Comparison of ENCODE assay signal across 9 cellular contexts in genomic region chr12:54390176-54390667, GRCh38. TPM values are rescaled to one million over a fixed set of nuclear protein-coding genes. Genes with fewer than 3 reads are reported as not detected.
DNase-seq lines count a peak whose midpoint lies in the region; ATAC-seq and TF ChIP-seq lines count a peak whose summit lies in the region.
"Had no signal": no experiment of that assay in that cellular context is flagged by ENCODE, and none has a peak within 500 bp of the region (broad histone marks: within the 10 kb centered on the region; RNA-seq: fewer than 3 reads in every experiment).

No MANE protein-coding gene starts in this region.

- peaks cover 3% of the 10 kb centered on the region for H3K36me3 Mint-ChIP-seq in neural progenitor cell

- H4K20me1 ChIP-seq in neural progenitor cell (ENCODE audit: low read depth) = peaks cover 26% of the 10 kb centered on the region

- H2AFZ ChIP-seq in neural progenitor cell (replicated peaks) = no peak overlapping the region

- peaks cover 74% of the 10 kb centered on the region for H3F3A ChIP-seq in neural progenitor cell (ENCODE audit: low read depth)

- peak overlapping the region; percentile 81 for H3K4me2 ChIP-seq in neural progenitor cell

- H3K4me3 ChIP-seq in GM06990 (replicated peaks; ENCODE audit: low read depth, low read length) (peak overlapping the region; percentile 66), neural progenitor cell (peak overlapping the region; percentile 78)

- no peak overlapping the region for H3K27ac Mint-ChIP-seq in neural progenitor cell

- no peaks in the 10 kb centered on the region for H3K36me3 ChIP-seq in GM06990 (ENCODE audit: control insufficient read depth, insufficient read depth, low read length)
- no peaks in the 10 kb centered on the region for H3K36me3 ChIP-seq in neural progenitor cell

- H3K27me3 ChIP-seq in GM06990 (replicated peaks; ENCODE audit: control insufficient read depth, insufficient read depth, low read length) (no peaks in the 10 kb centered on the region), neural progenitor cell (no peaks in the 10 kb centered on the region)

- DNase-seq in GM06990 (ENCODE audit: extremely low read depth, insufficient read length) (no peak), NCI-H2171 (lab: John Stamatoyannopoulos, UW) (peak; percentile 51), caudate nucleus (lab: John Stamatoyannopoulos, UW) (peak in 1 of 61 donors; percentile 14), neural progenitor cell (ENCODE audit: low spot score) (peak; percentile 34), superior temporal gyrus (ENCODE audit: extremely low spot score) (no peak), GOT3 (lab: John Stamatoyannopoulos, UW) (no peak)

- H3K27ac ChIP-seq in caudate nucleus (ENCODE audit: low read depth, low read length) (peak overlapping the region; percentile 40), neural progenitor cell (no peak overlapping the region)
- H3K27ac ChIP-seq: neutrophil had no signal

- H3K4me3 Mint-ChIP-seq in neural progenitor cell = peak overlapping the region; percentile 93

- peaks cover 78% of the 10 kb centered on the region for H3K4me1 ChIP-seq in neural progenitor cell

- peaks cover 70% of the 10 kb centered on the region for H3K4me1 Mint-ChIP-seq in neural progenitor cell

- H3K9ac ChIP-seq in neural progenitor cell = no peak overlapping the region

- H3K9me3 ChIP-seq in neural progenitor cell (ENCODE audit: low read depth) = no peaks in the 10 kb centered on the region
- H3K9me3 ChIP-seq: neutrophil had no signal

- TF ChIP-seq CTCF in GM06990 (IDR thresholded peaks at IDR 0.05; ENCODE audit: insufficient read depth, low read length, poor library complexity, severe bottlenecking) (no peak), neural progenitor cell (IDR thresholded peaks at IDR 0.05) (no peak)

- H3K27me3 Mint-ChIP-seq in neural progenitor cell (ENCODE audit: insufficient read depth, low read depth) = no peaks in the 10 kb centered on the region

- H3K9me3 Mint-ChIP-seq in neural progenitor cell = no peaks in the 10 kb centered on the region

- H3K79me2 ChIP-seq in neural progenitor cell (ENCODE audit: low read depth) = peaks cover 19% of the 10 kb centered on the region

- ATAC-seq in activated CD4-positive, CD25-positive, alpha-beta regulatory T cell treated with anti-CD3 and anti-CD28 coated beads, Interleukin-2, amount 50 U/mL, for 24 hours = no peak
- ATAC-seq in GM21619 (IDR thresholded peaks at IDR 0.05; ENCODE audit: unreplicated experiment) = no peak

RNA-seq across cellular contexts. Expression of gene ZNF385A, which starts 5.7 kb away (rescaled TPM):
- 6.2 and 7.2 TPM in 2 replicates for total RNA-seq in neural progenitor cell (ENCODE audit: low replicate concordance)

RNA-seq across cellular contexts. Expression of gene GPR84, which starts 25.9 kb away (rescaled TPM):
- total RNA-seq in neural progenitor cell (ENCODE audit: low replicate concordance) = not detected in 2 replicates

RNA-seq across cellular contexts. Expression of gene ITGA5, which starts 28.8 kb away (rescaled TPM):
- 37.7 and 70.8 TPM in 2 replicates for total RNA-seq in neural progenitor cell (ENCODE audit: low replicate concordance)

Comparison
In these comparisons a context has a peak if more than half of its experiments do, and no peak if none do; other contexts are left out.
1. DNase-seq: peak in NCI-H2171 (single experiment) and neural progenitor cell (single experiment); none in GM06990 (single experiment), superior temporal gyrus (single experiment) and GOT3 (single experiment).